Comparison of ENCODE assay signal across 8 cellular contexts in genomic region chr19:3557461-3558248, GRCh38. TPM values are rescaled to one million over a fixed set of nuclear protein-coding genes. Genes with fewer than 3 reads are reported as not detected.
DNase-seq lines count a peak whose midpoint lies in the region; ATAC-seq and TF ChIP-seq lines count a peak whose summit lies in the region.

Gene MFSD12, minus strand, starts transcription at chr19:3557586. Its CDS starts 183 bp downstream, at chr19:3557403.

- peak within 1 kb of the TSS; percentile 95 for H3K27ac Mint-ChIP-seq in activated CD4-positive, alpha-beta T cell treated with anti-CD3 and anti-CD28 coated beads, Interleukin-2, amount 10 ng/mL, durations not matched to agents 24 days and 14 days

- H3K36me3 Mint-ChIP-seq in activated CD4-positive, alpha-beta T cell treated with anti-CD3 and anti-CD28 coated beads, Interleukin-2, amount 10 ng/mL, durations not matched to agents 24 days and 14 days (ENCODE audit: low read depth): peaks cover 17% of the 10 kb centered on the region

- TF ChIP-seq CTCF in coronary artery (IDR thresholded peaks at IDR 0.05) (no peak), left lung (IDR thresholded peaks at IDR 0.05) (no peak)

- H3K27me3 Mint-ChIP-seq in activated CD4-positive, alpha-beta T cell treated with anti-CD3 and anti-CD28 coated beads, Interleukin-2, amount 10 ng/mL, durations not matched to agents 24 days and 14 days: no peaks in the 10 kb centered on the region

- intact Hi-C loops in activated CD4-positive, alpha-beta T cell treated with anti-CD3 and anti-CD28 coated beads, Interleukin-2, amount 10 ng/mL, durations not matched to agents 24 days and 14 days (cut with micrococcal nuclease): loop anchor here (1.0 to 5.0 kb wide), 2 partner anchors 15 to 70 kb away; partner anchors contain the start of genes CACTIN and HMG20B
- intact Hi-C loops in left lung (cut with DNase I): no loop called here

- peaks cover 33% of the 10 kb centered on the region for H3K4me1 Mint-ChIP-seq in activated CD4-positive, alpha-beta T cell treated with anti-CD3 and anti-CD28 coated beads, Interleukin-2, amount 10 ng/mL, durations not matched to agents 24 days and 14 days

- no peaks in the 10 kb centered on the region for H3K27me3 ChIP-seq in BLaER1 treated with 17β-estradiol and CSF1 and Interleukin-3, amounts not matched to agents 10 nM and 100 nM
- no peaks in the 10 kb centered on the region for H3K27me3 ChIP-seq in left lung

- no peaks in the 10 kb centered on the region for H3K36me3 ChIP-seq in BLaER1 treated with 17β-estradiol and CSF1 and Interleukin-3, amounts not matched to agents 10 nM and 100 nM
- no peaks in the 10 kb centered on the region for H3K36me3 ChIP-seq in left lung

- peak within 1 kb of the TSS; percentile 66 to 82 (median 79); a peak in 21 of 22 replicates for H3K27ac ChIP-seq in BLaER1 treated with 17β-estradiol and CSF1 and Interleukin-3, amounts not matched to agents 10 nM and 100 nM
- peak within 1 kb of the TSS; percentile 56 to 90 for H3K27ac ChIP-seq in coronary artery
- H3K27ac ChIP-seq in left lung: peak within 1 kb of the TSS; percentile 71 to 83

- H3K4me1 ChIP-seq in BLaER1 treated with 17β-estradiol and CSF1 and Interleukin-3, amounts not matched to agents 10 nM and 100 nM: peaks cover 59 to 85% (median 78%) of the 10 kb centered on the region in 10 experiments
- H3K4me1 ChIP-seq in left lung: peaks cover 10 to 52% of the 10 kb centered on the region in 2 donors

- peak within 1 kb of the TSS; percentile 78 to 94 (median 86) for H3K9ac ChIP-seq in BLaER1 treated with 17β-estradiol and CSF1 and Interleukin-3, amounts not matched to agents 10 nM and 100 nM

- peak; percentile 91 for ATAC-seq in GM19324 (IDR thresholded peaks at IDR 0.05; ENCODE audit: low FRiP score, unreplicated experiment)
- ATAC-seq in HG03460 (IDR thresholded peaks at IDR 0.05; ENCODE audit: unreplicated experiment): peak; percentile 81
- peak; percentile 98 for ATAC-seq in left lung

- H3K4me2 ChIP-seq in BLaER1 treated with 17β-estradiol and CSF1 and Interleukin-3, amounts not matched to agents 10 nM and 100 nM: peak within 1 kb of the TSS; percentile 74 to 99 (median 94)

- peak within 1 kb of the TSS; percentile 91 to 100 (median 98) for H3K4me3 ChIP-seq in BLaER1 treated with 17β-estradiol and CSF1 and Interleukin-3, amounts not matched to agents 10 nM and 100 nM
- peak within 1 kb of the TSS; percentile 98 for H3K4me3 ChIP-seq in coronary artery
- H3K4me3 ChIP-seq in left lung: peak within 1 kb of the TSS; percentile 90 to 91

- no peaks in the 10 kb centered on the region for H3K9me3 Mint-ChIP-seq in activated CD4-positive, alpha-beta T cell treated with anti-CD3 and anti-CD28 coated beads, Interleukin-2, amount 10 ng/mL, durations not matched to agents 24 days and 14 days

- DNase-seq in NCI-H524 treated with DMSO at 0.1 percent for 48 hours (lab: John Stamatoyannopoulos, UW): peak; percentile 68
- DNase-seq in activated CD4-positive, alpha-beta T cell treated with anti-CD3 and anti-CD28 coated beads, Interleukin-2, amount 10 ng/mL, durations not matched to agents 24 days and 14 days: peak; percentile 99
- peak; percentile 93 for DNase-seq in coronary artery (ENCODE audit: low spot score)
- peak; percentile 93 to 97 for DNase-seq in left lung
- peak; percentile 94 for DNase-seq in stimulated activated CD4-positive, alpha-beta T cell treated with anti-CD3 and anti-CD28 coated beads, Interleukin-2, amount 100 ng/mL, for 4 hours (ENCODE audit: low read depth)

- H3K9me3 ChIP-seq in BLaER1 treated with 17β-estradiol and CSF1 and Interleukin-3, amounts not matched to agents 10 nM and 100 nM (replicated peaks in 1 of 11): no peaks in the 10 kb centered on the region
- H3K9me3 ChIP-seq in left lung: no peaks in the 10 kb centered on the region

- peak within 1 kb of the TSS; percentile 100 for H3K4me3 Mint-ChIP-seq in activated CD4-positive, alpha-beta T cell treated with anti-CD3 and anti-CD28 coated beads, Interleukin-2, amount 10 ng/mL, durations not matched to agents 24 days and 14 days

- H4K20me1 ChIP-seq in BLaER1 treated with 17β-estradiol and CSF1 and Interleukin-3, amounts not matched to agents 10 nM and 100 nM: peaks cover 7 to 45% (median 28%) of the 10 kb centered on the region in 11 experiments; a peak in 19 of 22 replicates

RNA-seq across cellular contexts. Expression of gene MFSD12, which starts in this region (rescaled TPM):
- 119 and 124 TPM in 2 replicates for total RNA-seq in activated CD4-positive, alpha-beta T cell treated with anti-CD3 and anti-CD28 coated beads, Interleukin-2, amount 10 ng/mL, durations not matched to agents 24 days and 14 days
- 10 to 100 TPM; 61.7 to 90.2 TPM for total RNA-seq in left lung

Comparison
In these comparisons a context has a peak if more than half of its experiments do, and no peak if none do; other contexts are left out.
1. Peak in every context shown above with its lines: DNase-seq, ATAC-seq, H3K4me3 ChIP-seq and H3K27ac ChIP-seq.